ENCODE assay signal across 8 cellular contexts in the genomic region with DNA sequence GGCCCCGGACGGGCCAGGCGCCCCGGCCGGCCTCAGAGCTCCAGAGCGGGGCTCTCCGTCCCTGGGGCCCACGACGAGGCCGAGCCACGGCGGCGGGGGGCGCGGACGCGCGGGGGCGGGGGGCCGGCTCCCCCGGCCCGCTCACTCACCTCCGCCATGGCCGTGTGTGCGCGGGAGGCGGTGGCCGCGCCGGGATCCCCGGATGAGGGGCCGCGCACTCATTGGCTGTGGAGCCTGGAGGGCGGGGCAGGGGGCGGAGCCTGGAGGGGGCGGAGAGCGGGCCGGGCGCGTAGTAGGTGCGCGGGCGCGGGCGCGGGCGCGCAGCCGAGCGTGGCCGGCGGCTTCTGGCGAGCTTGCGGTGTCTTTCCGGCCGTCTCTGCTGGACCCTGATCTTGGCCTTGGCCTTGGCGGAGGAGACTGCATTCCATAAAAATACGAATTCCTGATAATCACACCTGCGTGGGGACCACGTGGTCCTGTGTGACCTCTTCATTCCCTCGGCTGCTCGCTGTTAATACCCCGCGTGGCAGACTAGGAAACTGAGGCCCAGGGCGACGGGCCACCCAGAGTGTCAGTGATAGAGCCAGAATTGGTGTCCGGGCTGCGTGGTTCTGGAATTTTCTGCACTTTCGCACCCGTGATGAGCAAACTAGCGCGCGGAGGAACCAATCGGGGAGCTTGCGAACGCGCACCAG. TPM values are rescaled to one million over a fixed set of nuclear protein-coding genes. Genes with fewer than 3 reads are reported as not detected.
DNase-seq lines count a peak whose midpoint lies in the region; ATAC-seq lines count a peak whose summit lies in the region.

A gene with protein sequence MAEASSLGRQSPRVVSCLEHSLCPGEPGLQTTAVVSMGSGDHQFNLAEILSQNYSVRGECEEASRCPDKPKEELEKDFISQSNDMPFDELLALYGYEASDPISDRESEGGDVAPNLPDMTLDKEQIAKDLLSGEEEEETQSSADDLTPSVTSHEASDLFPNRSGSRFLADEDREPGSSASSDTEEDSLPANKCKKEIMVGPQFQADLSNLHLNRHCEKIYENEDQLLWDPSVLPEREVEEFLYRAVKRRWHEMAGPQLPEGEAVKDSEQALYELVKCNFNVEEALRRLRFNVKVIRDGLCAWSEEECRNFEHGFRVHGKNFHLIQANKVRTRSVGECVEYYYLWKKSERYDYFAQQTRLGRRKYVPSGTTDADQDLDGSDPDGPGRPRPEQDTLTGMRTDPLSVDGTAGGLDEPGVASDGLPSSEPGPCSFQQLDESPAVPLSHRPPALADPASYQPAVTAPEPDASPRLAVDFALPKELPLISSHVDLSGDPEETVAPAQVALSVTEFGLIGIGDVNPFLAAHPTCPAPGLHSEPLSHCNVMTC (minus strand): TSS at position 172 of the 695 bp plus-strand sequence. CDS start 14 bp downstream, at position 158.

- H3K27me3 Mint-ChIP-seq in activated T-helper 17 cell treated with anti-CD3 and anti-CD28 coated beads, Interleukin-2, amount 50 U/mL, for 72 hours: no peaks in the 10 kb centered on the region
- peaks cover 0 to 6% (median 2%) of the 10 kb centered on the region in 5 donors for H3K27me3 Mint-ChIP-seq in naive thymus-derived CD8-positive, alpha-beta T cell
- peaks cover 8% of the 10 kb centered on the region for H3K27me3 Mint-ChIP-seq in stimulated activated memory B cell treated with anti-CD40 and anti-IgM and Interleukin-4, amounts not matched to agents 10 μg/mL and 1 μg/mL and 100 μg/mL, for 72 hours

- peak within 1 kb of the TSS; percentile 92 for H3K27ac Mint-ChIP-seq in activated T-helper 17 cell treated with anti-CD3 and anti-CD28 coated beads, Interleukin-2, amount 50 U/mL, for 72 hours
- peak within 1 kb of the TSS; percentile 72 to 92 (median 86) for H3K27ac Mint-ChIP-seq in naive thymus-derived CD8-positive, alpha-beta T cell
- H3K27ac Mint-ChIP-seq in stimulated activated memory B cell treated with anti-CD40 and anti-IgM and Interleukin-4, amounts not matched to agents 10 μg/mL and 1 μg/mL and 100 μg/mL, for 72 hours: peak within 1 kb of the TSS; percentile 24

- peak; percentile 77 for ATAC-seq in GM19397 (IDR thresholded peaks at IDR 0.05; ENCODE audit: unreplicated experiment)
- ATAC-seq in activated T-helper 17 cell treated with anti-CD3 and anti-CD28 coated beads, Interleukin-2, amount 50 U/mL, for 72 hours (replicated peaks): peak; percentile 98
- peak; percentile 91 to 97 for ATAC-seq in naive thymus-derived CD8-positive, alpha-beta T cell
- peak; percentile 95 for ATAC-seq in stimulated activated memory B cell treated with anti-CD40 and anti-IgM and Interleukin-4, amounts not matched to agents 10 μg/mL and 1 μg/mL and 100 μg/mL, for 72 hours

- H3K4me3 Mint-ChIP-seq in activated T-helper 17 cell treated with anti-CD3 and anti-CD28 coated beads, Interleukin-2, amount 50 U/mL, for 72 hours: peak within 1 kb of the TSS; percentile 91
- H3K4me3 Mint-ChIP-seq in naive thymus-derived CD8-positive, alpha-beta T cell: peak within 1 kb of the TSS; percentile 75 to 93 (median 88)
- peak within 1 kb of the TSS; percentile 78 for H3K4me3 Mint-ChIP-seq in stimulated activated memory B cell treated with anti-CD40 and anti-IgM and Interleukin-4, amounts not matched to agents 10 μg/mL and 1 μg/mL and 100 μg/mL, for 72 hours

- POLR2A ChIA-PET in naive thymus-derived CD8-positive, alpha-beta T cell (lab: Charles Lee): no interaction called here

- peaks cover 20% of the 10 kb centered on the region for H3K4me1 Mint-ChIP-seq in activated T-helper 17 cell treated with anti-CD3 and anti-CD28 coated beads, Interleukin-2, amount 50 U/mL, for 72 hours
- H3K4me1 Mint-ChIP-seq in naive thymus-derived CD8-positive, alpha-beta T cell: peaks cover 25 to 52% (median 49%) of the 10 kb centered on the region in 4 donors
- H3K4me1 Mint-ChIP-seq in stimulated activated memory B cell treated with anti-CD40 and anti-IgM and Interleukin-4, amounts not matched to agents 10 μg/mL and 1 μg/mL and 100 μg/mL, for 72 hours: peaks cover 49% of the 10 kb centered on the region

- DNase-seq in C1 segment of cervical spinal cord (lab: John Stamatoyannopoulos, UW) (peak; percentile 11 to 93 (median 78)), HUDEP-2 (lab: John Stamatoyannopoulos, UW; ENCODE audit: unreplicated experiment in 76 of 76) (peak in 72 of 76 experiments; percentile 37 to 96 (median 86)), RPMI7951 (ENCODE audit: low read depth) (peak; percentile 69), fibroblast of peridontal ligament (ENCODE audit: extremely low read depth) (peak; percentile 60)
- peak; percentile 80 to 97 (median 90) for DNase-seq in naive thymus-derived CD8-positive, alpha-beta T cell

- H3K36me3 Mint-ChIP-seq in activated T-helper 17 cell treated with anti-CD3 and anti-CD28 coated beads, Interleukin-2, amount 50 U/mL, for 72 hours (ENCODE audit: low read depth): peaks cover 14% of the 10 kb centered on the region
- peaks cover under 1 to 9% (median 1%) of the 10 kb centered on the region in 3 donors for H3K36me3 Mint-ChIP-seq in naive thymus-derived CD8-positive, alpha-beta T cell
- peaks cover 9% of the 10 kb centered on the region for H3K36me3 Mint-ChIP-seq in stimulated activated memory B cell treated with anti-CD40 and anti-IgM and Interleukin-4, amounts not matched to agents 10 μg/mL and 1 μg/mL and 100 μg/mL, for 72 hours

- H3K9me3 Mint-ChIP-seq in activated T-helper 17 cell treated with anti-CD3 and anti-CD28 coated beads, Interleukin-2, amount 50 U/mL, for 72 hours: peaks cover 6% of the 10 kb centered on the region
- H3K9me3 Mint-ChIP-seq in naive thymus-derived CD8-positive, alpha-beta T cell: no peaks in the 10 kb centered on the region
- peaks cover 3% of the 10 kb centered on the region for H3K9me3 Mint-ChIP-seq in stimulated activated memory B cell treated with anti-CD40 and anti-IgM and Interleukin-4, amounts not matched to agents 10 μg/mL and 1 μg/mL and 100 μg/mL, for 72 hours

RNA-seq across cellular contexts. Expression of the gene that starts here (rescaled TPM):
- 5.9 and 10.0 TPM in 2 replicates for total RNA-seq in RPMI7951 (2014; rRNA removed; shearing (Covaris generic))
- total RNA-seq in activated T-helper 17 cell treated with anti-CD3 and anti-CD28 coated beads, Interleukin-2, amount 50 U/mL, for 72 hours: 10 to 100 TPM; 23.2 TPM
- 10 to 100 TPM; 16.8 to 20.3 TPM for total RNA-seq in naive thymus-derived CD8-positive, alpha-beta T cell
- polyA plus RNA-seq in naive thymus-derived CD8-positive, alpha-beta T cell: 1 to 10 TPM; 2.1 to 3.1 (median 2.4) TPM

Comparison
In these comparisons a context has a peak if more than half of its experiments do, and no peak if none do; other contexts are left out.
1. Peak in every context shown above with its lines: DNase-seq and ATAC-seq.
2. H3K27ac Mint-ChIP-seq: peak in every context shown above with its lines; median percentile 92 in activated T-helper 17 cell treated with anti-CD3 and anti-CD28 coated beads, Interleukin-2, amount 50 U/mL, for 72 hours; 86 in naive thymus-derived CD8-positive, alpha-beta T cell; 24 in stimulated activated memory B cell treated with anti-CD40 and anti-IgM and Interleukin-4, amounts not matched to agents 10 μg/mL and 1 μg/mL and 100 μg/mL, for 72 hours.